Comparison of ENCODE assay signal across 8 cellular contexts in genomic region chr2:61978522-61978921, GRCh38.
DNase-seq lines count a peak whose midpoint lies in the region; ATAC-seq and TF ChIP-seq lines count a peak whose summit lies in the region.

No MANE protein-coding gene starts in this region.

- TF ChIP-seq CTCF in right lobe of liver (IDR thresholded peaks at IDR 0.05) (no peak), Peyer's patch (IDR thresholded peaks at IDR 0.05) (no peak)

- H3K36me3 ChIP-seq in right lobe of liver (no peaks in the 10 kb centered on the region), Peyer's patch (no peaks in the 10 kb centered on the region)

- H3K36me3 Mint-ChIP-seq in activated naive CD4-positive, alpha-beta T cell treated with anti-CD3 and anti-CD28 coated beads, Interleukin-2, amount 50 U/mL, for 72 hours, result peaks cover 10 to 11% of the 10 kb centered on the region in 2 donors

- no peak for TF ChIP-seq POLR2A in right lobe of liver (IDR thresholded peaks at IDR 0.05)
- TF ChIP-seq POLR2A in Peyer's patch (IDR thresholded peaks at IDR 0.05), result no peak

- H3K4me3 ChIP-seq in right lobe of liver (no peak overlapping the region), Peyer's patch (no peak overlapping the region)

- no peaks in the 10 kb centered on the region for H3K27me3 ChIP-seq in right lobe of liver
- no peaks in the 10 kb centered on the region for H3K27me3 ChIP-seq in Peyer's patch

- peaks cover 8 to 9% of the 10 kb centered on the region in 2 donors for H3K9me3 Mint-ChIP-seq in activated naive CD4-positive, alpha-beta T cell treated with anti-CD3 and anti-CD28 coated beads, Interleukin-2, amount 50 U/mL, for 72 hours

- DNase-seq in DMS 273 treated with DMSO at 0.1 percent for 48 hours (lab: John Stamatoyannopoulos, UW) (peak; percentile 52), SK-MEL-5 (ENCODE audit: low read depth, low spot score) (peak; percentile 84), right lobe of liver (peak in 1 of 3 donors; percentile 67), mesenteric fat pad (ENCODE audit: low spot score) (no peak), Peyer's patch (no peak)
- DNase-seq in activated naive CD4-positive, alpha-beta T cell treated with anti-CD3 and anti-CD28 coated beads, Interleukin-2, amount 50 U/mL, for 72 hours (ENCODE audit: low spot score in 2 of 2), result no peak

- H3K27ac Mint-ChIP-seq in activated naive CD4-positive, alpha-beta T cell treated with anti-CD3 and anti-CD28 coated beads, Interleukin-2, amount 50 U/mL, for 72 hours, result no peak overlapping the region

- peak; percentile 47 for ATAC-seq in HG02678 (IDR thresholded peaks at IDR 0.05; ENCODE audit: unreplicated experiment)
- peak; percentile 84 to 95 (median 90) for ATAC-seq in right lobe of liver
- ATAC-seq in GM21381 (IDR thresholded peaks at IDR 0.05; ENCODE audit: unreplicated experiment), result no peak
- no peak for ATAC-seq in activated naive CD4-positive, alpha-beta T cell treated with anti-CD3 and anti-CD28 coated beads, Interleukin-2, amount 50 U/mL, for 72 hours

- intact Hi-C loops in right lobe of liver (cut with DNase I), result no loop called here

- H3K4me1 ChIP-seq in right lobe of liver (peaks cover 0 to 8% (median 0%) of the 10 kb centered on the region in 4 donors), Peyer's patch (peaks cover 0 to 7% (median 2%) of the 10 kb centered on the region in 4 donors)

- in situ Hi-C loops in SK-MEL-5 (cut with HindIII; ENCODE audit: low pct_unique_long_range_greater_than_20kb, low sequenced_read_pairs), result no loop called here

- H3K27ac ChIP-seq in right lobe of liver (no peak overlapping the region), Peyer's patch (no peak overlapping the region)

- H3K9me3 ChIP-seq in right lobe of liver (peaks cover 0 to 9% (median 0%) of the 10 kb centered on the region in 4 donors), Peyer's patch (no peaks in the 10 kb centered on the region)

Comparison
In these comparisons a context has a peak if more than half of its experiments do, and no peak if none do; other contexts are left out.
1. DNase-seq: peak in DMS 273 treated with DMSO at 0.1 percent for 48 hours (single experiment) and SK-MEL-5 (single experiment); none in mesenteric fat pad (single experiment), Peyer's patch (0 of 3) and activated naive CD4-positive, alpha-beta T cell treated with anti-CD3 and anti-CD28 coated beads, Interleukin-2, amount 50 U/mL, for 72 hours (0 of 2).
2. ATAC-seq: peak in HG02678 (single experiment) and right lobe of liver (4 of 4); none in GM21381 (single experiment) and activated naive CD4-positive, alpha-beta T cell treated with anti-CD3 and anti-CD28 coated beads, Interleukin-2, amount 50 U/mL, for 72 hours (0 of 2).